ENCODE assay signal across 30 cellular contexts in genomic region chr3:72947715-72948507, GRCh38.
"Had no signal": no experiment of that assay in that cellular context is flagged by ENCODE, and none has a peak within 500 bp of the region (broad histone marks: within the 10 kb centered on the region; RNA-seq: fewer than 3 reads in every experiment).

No MANE protein-coding gene starts in this region.

- FAIRE-seq: keratinocyte had no signal

- H3K27me3 ChIP-seq: colonic mucosa, heart right ventricle, neutrophil, right atrium auricular region, tibial nerve, upper lobe of right lung, uterus had no signal

- H3K36me3 ChIP-seq: colonic mucosa, heart right ventricle, neutrophil, prostate gland, right atrium auricular region, thoracic aorta, tibial nerve, upper lobe of right lung, uterus had no signal

- DNase-seq: colonic mucosa; effector CD8-positive, alpha-beta T cell; endodermal cell; foreskin melanocyte; glutamatergic neuron; heart right ventricle; hypothalamus; immature natural killer cell; naive thymus-derived CD8-positive, alpha-beta T cell; stimulated activated CD4-positive, alpha-beta T cell treated with anti-CD3 and anti-CD28 coated beads, Interleukin-2, amount 100 ng/mL, for 24 hours; stimulated activated CD4-positive, alpha-beta T cell treated with anti-CD3 and anti-CD28 coated beads, Interleukin-4, amount 100 ng/mL, for 24 hours; stimulated activated naive CD8-positive, alpha-beta T cell treated with anti-CD3 and anti-CD28 coated beads, Interleukin-15, Interleukin-2, amounts not matched to agents 100 U/mL and 50 U/mL, for 24 hours; substantia nigra; upper lobe of right lung; uterus had no signal

- H3K27ac Mint-ChIP-seq: dendritic cell treated with granulocyte-macrophage colony-stimulating factor and Interleukin-4, amounts not matched to agents 40 ng/mL and 50 ng/mL, for 4 days; endodermal cell; immature natural killer cell; memory B cell; stimulated activated memory B cell treated with anti-CD40 and anti-IgM and Interleukin-4, amounts not matched to agents 10 μg/mL and 1 μg/mL and 100 μg/mL, for 72 hours had no signal

- H3K27me3 Mint-ChIP-seq: central memory CD8-positive, alpha-beta T cell; dendritic cell treated with granulocyte-macrophage colony-stimulating factor and Interleukin-4, amounts not matched to agents 40 ng/mL and 50 ng/mL, for 4 days had no signal

- ATAC-seq: esophagus mucosa; naive thymus-derived CD8-positive, alpha-beta T cell; sciatic nerve; stimulated activated memory B cell treated with anti-CD40 and anti-IgM and Interleukin-4, amounts not matched to agents 10 μg/mL and 1 μg/mL and 100 μg/mL, for 72 hours; stimulated activated naive CD8-positive, alpha-beta T cell treated with anti-CD3 and anti-CD28 coated beads, Interleukin-15, Interleukin-2, amounts not matched to agents 100 U/mL and 50 U/mL, for 24 hours; upper lobe of right lung had no signal

- H3K4me3 Mint-ChIP-seq: central memory CD8-positive, alpha-beta T cell; dendritic cell treated with granulocyte-macrophage colony-stimulating factor and Interleukin-4, amounts not matched to agents 40 ng/mL and 50 ng/mL, for 4 days; endodermal cell; immature natural killer cell; memory B cell; naive thymus-derived CD8-positive, alpha-beta T cell; neural crest cell; stimulated activated memory B cell treated with anti-CD40 and anti-IgM and Interleukin-4, amounts not matched to agents 10 μg/mL and 1 μg/mL and 100 μg/mL, for 72 hours had no signal

- H3K9me3 Mint-ChIP-seq: central memory CD8-positive, alpha-beta T cell; dendritic cell treated with granulocyte-macrophage colony-stimulating factor and Interleukin-4, amounts not matched to agents 40 ng/mL and 50 ng/mL, for 4 days; endodermal cell; immature natural killer cell; memory B cell; naive thymus-derived CD8-positive, alpha-beta T cell; neural crest cell; stimulated activated memory B cell treated with anti-CD40 and anti-IgM and Interleukin-4, amounts not matched to agents 10 μg/mL and 1 μg/mL and 100 μg/mL, for 72 hours had no signal

- H3K9me3 ChIP-seq: colonic mucosa, heart right ventricle, neutrophil, prostate gland, right atrium auricular region, thoracic aorta, tibial nerve, upper lobe of right lung, uterus had no signal

- H3K27ac ChIP-seq: colonic mucosa, epithelial cell of prostate, heart right ventricle, neutrophil, prostate gland, right atrium auricular region, thoracic aorta, upper lobe of right lung, uterus had no signal

- H3K4me3 ChIP-seq: colonic mucosa, heart right ventricle, lung, prostate gland, right atrium auricular region, thoracic aorta, tibial nerve, upper lobe of right lung, uterus had no signal

- H3K36me3 Mint-ChIP-seq: immature natural killer cell; memory B cell; naive thymus-derived CD8-positive, alpha-beta T cell; stimulated activated memory B cell treated with anti-CD40 and anti-IgM and Interleukin-4, amounts not matched to agents 10 μg/mL and 1 μg/mL and 100 μg/mL, for 72 hours had no signal

- H3K4me1 ChIP-seq: colonic mucosa, prostate gland, upper lobe of right lung, uterus had no signal
